ENCODE assay signal across 10 cellular contexts in genomic region chr17:19127148-19127980, GRCh38. TPM values are rescaled to one million over a fixed set of nuclear protein-coding genes. Genes with fewer than 3 reads are reported as not detected.
DNase-seq lines count a peak whose midpoint lies in the region; ATAC-seq and TF ChIP-seq lines count a peak whose summit lies in the region.
"Not testable (repeated sequence)": the region's sequence is repeated elsewhere in the genome, so short reads cannot be mapped to it uniquely, and the experiment has no call there.
"Had no signal": no experiment of that assay in that cellular context is flagged by ENCODE, and none has a peak within 500 bp of the region (broad histone marks: within the 10 kb centered on the region; RNA-seq: fewer than 3 reads in every experiment).

Gene GRAPL, plus strand, starts transcription at chr17:19127589. Its CDS starts 31 bp downstream, at chr17:19127620.

- H3K27me3 ChIP-seq in DND-41 (ENCODE audit: insufficient read depth, low read length, poor library complexity), result not testable (repeated sequence)

- ATAC-seq in DND-41 (ENCODE audit: insufficient read depth, low read depth) (peak; percentile 98), HG02885 (IDR thresholded peaks at IDR 0.05; ENCODE audit: poor library complexity, unreplicated experiment) (peak; percentile 32), WTC11 (peak; percentile 69), left cardiac atrium (peak; percentile 29 to 54), mucosa of descending colon (peak; percentile 61)
- ATAC-seq in activated T-helper 17 cell treated with anti-CD3 and anti-CD28 coated beads, Interleukin-2, amount 50 U/mL, for 72 hours (replicated peaks), result peak; percentile 80
- peak; percentile 91 for ATAC-seq in effector memory CD8-positive, alpha-beta T cell (replicated peaks)
- peak; percentile 56 to 58 for ATAC-seq in stimulated activated naive B cell treated with anti-CD40 and anti-IgM and Interleukin-4, amounts not matched to agents 10 μg/mL and 1 μg/mL and 100 μg/mL, for 72 hours (replicated peaks)

- not testable (repeated sequence) for H3K4me3 Mint-ChIP-seq in WTC11; activated T-helper 17 cell treated with anti-CD3 and anti-CD28 coated beads, Interleukin-2, amount 50 U/mL, for 72 hours; effector memory CD8-positive, alpha-beta T cell; stimulated activated naive B cell treated with anti-CD40 and anti-IgM and Interleukin-4, amounts not matched to agents 10 μg/mL and 1 μg/mL and 100 μg/mL, for 72 hours

- intact Hi-C loops in left cardiac atrium (cut with DNase I); mucosa of descending colon (cut with DNase I, micrococcal nuclease): not testable (repeated sequence)

- H3K36me3 Mint-ChIP-seq in WTC11; activated T-helper 17 cell treated with anti-CD3 and anti-CD28 coated beads, Interleukin-2, amount 50 U/mL, for 72 hours (ENCODE audit: low read depth); effector memory CD8-positive, alpha-beta T cell (ENCODE audit: insufficient read depth); stimulated activated naive B cell treated with anti-CD40 and anti-IgM and Interleukin-4, amounts not matched to agents 10 μg/mL and 1 μg/mL and 100 μg/mL, for 72 hours: not testable (repeated sequence)

- not testable (repeated sequence) for H3K4me1 Mint-ChIP-seq in WTC11; activated T-helper 17 cell treated with anti-CD3 and anti-CD28 coated beads, Interleukin-2, amount 50 U/mL, for 72 hours; effector memory CD8-positive, alpha-beta T cell (ENCODE audit: low read depth in 2 of 2); stimulated activated naive B cell treated with anti-CD40 and anti-IgM and Interleukin-4, amounts not matched to agents 10 μg/mL and 1 μg/mL and 100 μg/mL, for 72 hours

- CTCF ChIA-PET in WTC11 (lab: Charles Lee), result not testable (repeated sequence)

- not testable (repeated sequence) for H3K4me1 ChIP-seq in DND-41 (ENCODE audit: insufficient read depth, low read length); mucosa of descending colon (ENCODE audit: low read depth)

- DNase-seq in DND-41; WTC11 (ENCODE audit: low spot score); effector memory CD8-positive, alpha-beta T cell; left cardiac atrium; mucosa of descending colon; stimulated activated naive B cell treated with anti-CD40 and anti-IgM and Interleukin-4, amounts not matched to agents 10 μg/mL and 1 μg/mL and 100 μg/mL, for 72 hours: not testable (repeated sequence)

- H3K27ac ChIP-seq in DND-41 (ENCODE audit: low read length), result not testable (repeated sequence)

- not testable (repeated sequence) for H4K20me1 ChIP-seq in DND-41 (ENCODE audit: insufficient read depth, low read length)

- POLR2A ChIA-PET in WTC11 (lab: Charles Lee), result not testable (repeated sequence)

- H3K27me3 Mint-ChIP-seq in WTC11 (ENCODE audit: low read depth); activated T-helper 17 cell treated with anti-CD3 and anti-CD28 coated beads, Interleukin-2, amount 50 U/mL, for 72 hours; effector memory CD8-positive, alpha-beta T cell; stimulated activated naive B cell treated with anti-CD40 and anti-IgM and Interleukin-4, amounts not matched to agents 10 μg/mL and 1 μg/mL and 100 μg/mL, for 72 hours: not testable (repeated sequence)

- H3K9me3 Mint-ChIP-seq in WTC11; activated T-helper 17 cell treated with anti-CD3 and anti-CD28 coated beads, Interleukin-2, amount 50 U/mL, for 72 hours; effector memory CD8-positive, alpha-beta T cell; stimulated activated naive B cell treated with anti-CD40 and anti-IgM and Interleukin-4, amounts not matched to agents 10 μg/mL and 1 μg/mL and 100 μg/mL, for 72 hours: not testable (repeated sequence)

- H3K9me3 ChIP-seq in DND-41 (ENCODE audit: insufficient read depth, low read length, severe bottlenecking); mucosa of descending colon: not testable (repeated sequence)

- H3K27ac Mint-ChIP-seq in WTC11; activated T-helper 17 cell treated with anti-CD3 and anti-CD28 coated beads, Interleukin-2, amount 50 U/mL, for 72 hours; effector memory CD8-positive, alpha-beta T cell; stimulated activated naive B cell treated with anti-CD40 and anti-IgM and Interleukin-4, amounts not matched to agents 10 μg/mL and 1 μg/mL and 100 μg/mL, for 72 hours: not testable (repeated sequence)

- H3K4me3 ChIP-seq in DND-41 (ENCODE audit: low read depth in 1 of 2, low read length in 2 of 2); mucosa of descending colon: not testable (repeated sequence)

- not testable (repeated sequence) for H3K9ac ChIP-seq in DND-41 (ENCODE audit: low read depth, low read length)

- H3K36me3 ChIP-seq in DND-41 (ENCODE audit: insufficient read depth, low read length); mucosa of descending colon (ENCODE audit: low read depth): not testable (repeated sequence)

- TF ChIP-seq CTCF in DND-41 (IDR thresholded peaks at IDR 0.05; ENCODE audit: borderline replicate concordance, extremely low read depth, low read length, poor library complexity, severe bottlenecking); WTC11 (IDR thresholded peaks at IDR 0.05); mucosa of descending colon (IDR thresholded peaks at IDR 0.05): not testable (repeated sequence)

- not testable (repeated sequence) for H2AFZ ChIP-seq in DND-41 (ENCODE audit: low read depth, low read length)

- not testable (repeated sequence) for H3K4me2 ChIP-seq in DND-41 (ENCODE audit: insufficient read depth, low read length)

- not testable (repeated sequence) for H3K79me2 ChIP-seq in DND-41 (ENCODE audit: insufficient read depth, low read length)

RNA-seq across cellular contexts. Expression of gene GRAPL, which starts in this region (rescaled TPM):
- 0.50 to 0.60 TPM (median 0.55 TPM) in 3 replicates for total RNA-seq in WTC11 (2021)
- total RNA-seq in activated T-helper 17 cell treated with anti-CD3 and anti-CD28 coated beads, Interleukin-2, amount 50 U/mL, for 72 hours, result 1 to 10 TPM; 6.9 to 9.9 TPM
- total RNA-seq in left cardiac atrium, result 1 to 10 TPM; 1.0 to 2.8 TPM
- 1 to 10 TPM; 2.0 to 4.4 (median 2.2) TPM for total RNA-seq in mucosa of descending colon
- total RNA-seq: Calu3, H1 had no signal

Comparison
In these comparisons a context has a peak if more than half of its experiments do, and no peak if none do; other contexts are left out.
1. Peak in ATAC-seq in WTC11; RNA of the gene not detected or under 1 TPM.
2. ATAC-seq: peak in every context shown above with its lines; median percentile 98 in DND-41; 91 in effector memory CD8-positive, alpha-beta T cell; 80 in activated T-helper 17 cell treated with anti-CD3 and anti-CD28 coated beads, Interleukin-2, amount 50 U/mL, for 72 hours; 69 in WTC11; 61 in mucosa of descending colon; 57 in stimulated activated naive B cell treated with anti-CD40 and anti-IgM and Interleukin-4, amounts not matched to agents 10 μg/mL and 1 μg/mL and 100 μg/mL, for 72 hours; 42 in left cardiac atrium; 32 in HG02885.